Comparison of ENCODE assay signal across 1 cellular context in genomic region chr19:58150328-58150921, GRCh38.
TF ChIP-seq lines count a peak whose summit lies in the region.

Gene ZNF329 (minus strand): TSS chr19:58150789. CDS start chr19:58129503, 21,286 bp downstream.

TF ChIP-seq in HepG2, 621 proteins besides CTCF, POLR2A, EP300 and RAD21 (continued from another document and continues in another):
- TF ChIP-seq ZBTB40 (IDR thresholded peaks at IDR 0.05): no peak
- no peak for TF ChIP-seq ZBTB40 (CRISPR knock-in tag; IDR thresholded peaks at IDR 0.05)
- TF ChIP-seq PRDM10 (CRISPR knock-in tag; IDR thresholded peaks at IDR 0.05; ENCODE audit: low read depth): no peak
- TF ChIP-seq ZNF33A (CRISPR knock-in tag; IDR thresholded peaks at IDR 0.05; ENCODE audit: borderline replicate concordance): no peak
- peak; percentile 45; the same call in 1 of the 2 replicates for TF ChIP-seq THAP9 (CRISPR knock-in tag; IDR thresholded peaks at IDR 0.05; ENCODE audit: borderline replicate concordance)
- no peak for TF ChIP-seq ZNF432 (CRISPR knock-in tag; IDR thresholded peaks at IDR 0.05; ENCODE audit: borderline replicate concordance)
- no peak for TF ChIP-seq REXO4 (CRISPR knock-in tag; IDR thresholded peaks at IDR 0.05; ENCODE audit: borderline replicate concordance)
- no peak for TF ChIP-seq ZBTB49 (CRISPR knock-in tag; IDR thresholded peaks at IDR 0.05; ENCODE audit: borderline replicate concordance)
- TF ChIP-seq KLF11 (CRISPR knock-in tag; IDR thresholded peaks at IDR 0.05): no peak
- no peak for TF ChIP-seq E2F2 (CRISPR knock-in tag; IDR thresholded peaks at IDR 0.05; ENCODE audit: borderline replicate concordance)
- no peak for TF ChIP-seq SNAPC5 (CRISPR knock-in tag; IDR thresholded peaks at IDR 0.05; ENCODE audit: borderline replicate concordance)
- TF ChIP-seq ZBTB4 (CRISPR knock-in tag; IDR thresholded peaks at IDR 0.05; ENCODE audit: borderline replicate concordance): no peak
- TF ChIP-seq GLI4 (CRISPR knock-in tag; IDR thresholded peaks at IDR 0.05; ENCODE audit: borderline replicate concordance): no peak
- TF ChIP-seq KDM6A (CRISPR knock-in tag; IDR thresholded peaks at IDR 0.05; ENCODE audit: low read depth): no peak
- TF ChIP-seq SOX13 (IDR thresholded peaks at IDR 0.05): no peak
- TF ChIP-seq SOX13 (CRISPR knock-in tag; conservative IDR thresholded peaks at IDR 0.05 in 1 of 2, IDR thresholded peaks at IDR 0.05 in 1 of 2): no peak
- TF ChIP-seq TRIM24 (CRISPR knock-in tag; IDR thresholded peaks at IDR 0.05): no peak
- TF ChIP-seq ZNF343 (CRISPR knock-in tag; IDR thresholded peaks at IDR 0.05): no peak
- TF ChIP-seq NR2F1 (CRISPR knock-in tag; IDR thresholded peaks at IDR 0.05): no peak
- TF ChIP-seq TEF (CRISPR knock-in tag; IDR thresholded peaks at IDR 0.05): no peak
- TF ChIP-seq PAX8 (CRISPR knock-in tag; IDR thresholded peaks at IDR 0.05; ENCODE audit: borderline replicate concordance): no peak
- peak; percentile 99 for TF ChIP-seq KDM2A (CRISPR knock-in tag; IDR thresholded peaks at IDR 0.05; ENCODE audit: borderline replicate concordance, low read depth)
- TF ChIP-seq PLRG1 (conservative IDR thresholded peaks at IDR 0.05): no peak
- TF ChIP-seq CHD4 (IDR thresholded peaks at IDR 0.05; ENCODE audit: borderline replicate concordance, low read length): no peak
